In the genomic region with DNA sequence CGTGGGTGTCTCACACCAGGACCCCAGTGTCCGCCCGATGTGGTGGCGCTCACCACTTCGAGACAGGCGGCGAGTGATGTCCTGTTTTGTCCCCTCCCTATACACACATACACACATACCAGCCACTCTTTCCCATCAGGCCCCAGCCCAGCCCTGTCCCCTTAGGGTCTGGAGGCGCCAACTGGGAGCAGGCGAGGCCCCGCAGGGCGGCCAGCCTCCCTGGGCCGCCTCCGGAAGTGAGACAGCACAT, we compare ENCODE assay signal across 8 cellular contexts. TPM values are rescaled to one million over a fixed set of nuclear protein-coding genes. Genes with fewer than 3 reads are reported as not detected.
DNase-seq lines count a peak whose midpoint lies in the region; ATAC-seq and TF ChIP-seq lines count a peak whose summit lies in the region.

No MANE protein-coding gene starts in this region.

- no peak overlapping the region for H3K4me3 Mint-ChIP-seq in Caco-2 (ENCODE audit: unreplicated experiment)

- no peak for TF ChIP-seq CTCF in retinal pigment epithelial cell (conservative IDR thresholded peaks at IDR 0.05; ENCODE audit: low read depth, low read length)
- no peak for TF ChIP-seq CTCF in Caco-2 (IDR thresholded peaks at IDR 0.05; ENCODE audit: insufficient read depth in 1 of 2, low read depth in 1 of 2, low read length in 1 of 2, severe bottlenecking in 1 of 2, unreplicated experiment in 1 of 2)

- peaks cover 84% of the 10 kb centered on the region for H3K36me3 ChIP-seq in SJSA1
- H3K36me3 ChIP-seq in esophagus (ENCODE audit: control insufficient read depth in 2 of 2, insufficient read depth in 2 of 2, low read length in 1 of 2), result peaks cover 0 to 16% of the 10 kb centered on the region in 2 donors
- no peaks in the 10 kb centered on the region; the same call in 1 of the 2 replicates for H3K36me3 ChIP-seq in Caco-2 (ENCODE audit: control insufficient read depth, insufficient read depth, low read length)

- peaks cover 54% of the 10 kb centered on the region for H3K36me3 Mint-ChIP-seq in Caco-2 (ENCODE audit: insufficient read depth, unreplicated experiment)

- H3K4me1 Mint-ChIP-seq in Caco-2 (ENCODE audit: low read depth, unreplicated experiment), result peaks cover 7% of the 10 kb centered on the region

- H3K9me3 Mint-ChIP-seq in Caco-2 (ENCODE audit: unreplicated experiment), result no peaks in the 10 kb centered on the region

- POLR2A ChIA-PET in Caco-2 (lab: Charles Lee), result no interaction called here

- peak overlapping the region; percentile 99 for H3K27ac ChIP-seq in SJSA1
- H3K27ac ChIP-seq in esophagus (ENCODE audit: low read depth in 2 of 2, low read length in 1 of 2), result peak overlapping the region; percentile 99

- no peaks in the 10 kb centered on the region for H3K27me3 Mint-ChIP-seq in Caco-2 (ENCODE audit: insufficient read depth, unreplicated experiment)

- H3K4me3 ChIP-seq in GM08714 (ENCODE audit: low read length) (peak overlapping the region; percentile 41; the same call in 1 of the 2 replicates), SJSA1 (peak overlapping the region; percentile 92), esophagus (ENCODE audit: low read depth in 1 of 2, low read length in 2 of 2) (peak overlapping the region; percentile 77 to 94), retinal pigment epithelial cell (ENCODE audit: low read length) (peak overlapping the region; percentile 86), Caco-2 (ENCODE audit: low read depth, low read length) (no peak overlapping the region)

- WGBS in esophagus, 2 donors, result 8 to 16% methylated on average over 13 of the region's 13 CpGs

- H3K4me1 ChIP-seq in SJSA1 (replicated peaks) (peaks cover 82% of the 10 kb centered on the region), esophagus (ENCODE audit: control insufficient read depth in 2 of 2, insufficient read depth in 2 of 2, low read length in 1 of 2) (peaks cover 14 to 36% of the 10 kb centered on the region in 2 donors), Caco-2 (peaks cover 27% of the 10 kb centered on the region)

- no peak overlapping the region for H3K27ac Mint-ChIP-seq in Caco-2 (ENCODE audit: unreplicated experiment)

- no TSS peak for BruUV-seq in Caco-2 (replicated peaks; lab: Mats Ljungman, UMichigan)

- no peak for ATAC-seq in HG02870 (IDR thresholded peaks at IDR 0.05; ENCODE audit: unreplicated experiment)
- no peak for ATAC-seq in sciatic nerve

- CTCF ChIA-PET in Caco-2 (lab: Charles Lee), result no interaction called here

- peak in 1 of 2 experiments; percentile 95 for DNase-seq in SJSA1 (ENCODE audit: low read depth in 1 of 2, low spot score in 2 of 2)
- no peak for DNase-seq in retinal pigment epithelial cell (ENCODE audit: low read depth)
- DNase-seq in NCI-H2171 treated with DMSO at 0.1 percent for 48 hours (lab: John Stamatoyannopoulos, UW), result no peak
- DNase-seq in Caco-2, result no peak
- no peak for DNase-seq in sciatic nerve (ENCODE audit: low spot score)

- H3K9me3 ChIP-seq in SJSA1 (replicated peaks) (no peaks in the 10 kb centered on the region; the same call in 1 of the 2 replicates), esophagus (ENCODE audit: control insufficient read depth in 2 of 2, insufficient read depth in 1 of 2, low read depth in 1 of 2, low read length in 1 of 2) (no peaks in the 10 kb centered on the region), Caco-2 (no peaks in the 10 kb centered on the region)

- H3K27me3 ChIP-seq in SJSA1 (replicated peaks) (no peaks in the 10 kb centered on the region), esophagus (ENCODE audit: control insufficient read depth in 1 of 2, insufficient read depth in 2 of 2, low read length in 2 of 2) (no peaks in the 10 kb centered on the region), Caco-2 (replicated peaks; ENCODE audit: control insufficient read depth, insufficient read depth, low read length) (no peaks in the 10 kb centered on the region)

- intact Hi-C loops in Caco-2 (cut with micrococcal nuclease; ENCODE audit: unreplicated experiment), result no loop called here
- intact Hi-C loops in sciatic nerve (cut with DNase I), result no loop called here

RNA-seq across cellular contexts. Expression of gene NANOS3, which starts 38.1 kb away (rescaled TPM):
- total RNA-seq in SJSA1 (2014; rRNA removed; shearing (Covaris generic)), result 0.50 TPM in 1 of 2 replicates, not detected in the other
- not detected for polyA plus RNA-seq in esophagus
- total RNA-seq in Caco-2 (2022) (not detected in 2 replicates), sciatic nerve (1.4 TPM)

RNA-seq across cellular contexts. Expression of gene ZSWIM4, which starts 43.6 kb away (rescaled TPM):
- total RNA-seq in SJSA1 (2014; rRNA removed; shearing (Covaris generic)), result 1.9 and 2.9 TPM in 2 replicates
- 10 to 100 TPM; 10.1 to 17.0 TPM for polyA plus RNA-seq in esophagus
- total RNA-seq in Caco-2 (2022) (4.0 and 5.7 TPM in 2 replicates), sciatic nerve (8.2 TPM)
